ENCODE assay signal across 11 cellular contexts in the genomic region with DNA sequence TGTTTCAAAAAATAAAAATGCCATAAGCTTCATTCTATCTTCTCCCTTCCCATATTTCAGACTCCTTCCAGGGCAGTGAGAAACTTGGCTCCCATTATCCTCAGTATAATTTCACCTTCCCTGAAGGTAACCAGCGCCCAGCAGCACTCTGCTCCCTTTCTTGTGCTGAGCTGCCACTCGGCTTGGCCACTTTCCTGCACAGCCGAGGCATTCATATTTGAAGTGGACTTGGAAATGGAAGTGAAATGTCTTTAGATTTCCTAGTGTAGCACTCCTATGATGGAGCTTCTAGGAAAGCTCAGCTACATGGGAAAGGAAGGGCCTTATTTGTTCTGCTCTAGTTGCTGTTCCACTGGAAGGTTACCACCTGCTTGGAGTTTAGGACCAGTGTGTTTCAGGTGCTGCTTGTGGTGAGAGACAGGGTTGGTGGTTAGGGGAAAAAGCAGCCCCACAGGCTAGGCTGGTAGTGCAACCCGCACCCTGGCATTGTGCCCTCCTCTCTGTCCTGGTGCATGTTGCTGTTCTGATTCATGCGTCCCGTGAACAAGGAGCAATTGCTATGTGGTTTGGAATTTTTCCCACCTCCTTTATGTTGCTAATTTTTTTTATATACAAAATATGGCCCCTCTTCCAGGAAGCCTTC. TPM values are rescaled to one million over a fixed set of nuclear protein-coding genes. Genes with fewer than 3 reads are reported as not detected.
DNase-seq lines count a peak whose midpoint lies in the region; ATAC-seq and TF ChIP-seq lines count a peak whose summit lies in the region.
"Had no signal": no experiment of that assay in that cellular context is flagged by ENCODE, and none has a peak within 500 bp of the region (broad histone marks: within the 10 kb centered on the region; RNA-seq: fewer than 3 reads in every experiment).

No MANE protein-coding gene starts in this region.

- no peak overlapping the region for H3K9ac ChIP-seq in fibroblast of lung (ENCODE audit: insufficient read depth, low read length)

- peaks cover 20% of the 10 kb centered on the region for H3K4me1 ChIP-seq in fibroblast of lung (ENCODE audit: control insufficient read depth, extremely low read depth, insufficient read depth, low read length)

- no peak overlapping the region for H3K27ac ChIP-seq in fibroblast of lung (ENCODE audit: insufficient read depth, low read length)
- H3K27ac ChIP-seq in skin epidermis, result peak overlapping the region in 12 of 21 experiments; percentile 2 to 62 (median 31)
- H3K27ac ChIP-seq: heart right ventricle, ovary had no signal

- peaks cover 27% of the 10 kb centered on the region for H3K36me3 ChIP-seq in fibroblast of lung (ENCODE audit: control insufficient read depth, insufficient read depth, low read length)
- H3K36me3 ChIP-seq: ovary had no signal

- no peaks in the 10 kb centered on the region for H3K27me3 ChIP-seq in fibroblast of lung (ENCODE audit: control insufficient read depth, insufficient read depth, low read length)
- H3K27me3 ChIP-seq: heart right ventricle, ovary had no signal

- H3K4me2 ChIP-seq in fibroblast of lung (ENCODE audit: extremely low read depth, insufficient read depth, low read length), result no peak overlapping the region

- TF ChIP-seq CTCF in fibroblast of lung (conservative IDR thresholded peaks at IDR 0.05 in 1 of 2, IDR thresholded peaks at IDR 0.05 in 1 of 2; ENCODE audit: low read depth in 1 of 2, low read length in 2 of 2), result no peak

- H2AFZ ChIP-seq in fibroblast of lung (ENCODE audit: low read length), result no peak overlapping the region

- peak; percentile 31; the same call in 2 of the 3 replicates for ATAC-seq in SK-N-SH treated with all-trans-retinoic acid at 6 μM for 48 hours
- no peak for ATAC-seq in HG03342 (IDR thresholded peaks at IDR 0.05; ENCODE audit: unreplicated experiment)
- ATAC-seq in HG02973 (IDR thresholded peaks at IDR 0.05; ENCODE audit: unreplicated experiment), result no peak

- DNase-seq in SIG-M5 treated with dmso at 0.1 percent for 504 hours (lab: John Stamatoyannopoulos, UW; ENCODE audit: unreplicated experiment) (peak; percentile 17), SIG-M5 (lab: John Stamatoyannopoulos, UW) (no peak), fibroblast of lung (ENCODE audit: low read depth in 2 of 2) (peak; percentile 76 to 82), HuH-7.5 (ENCODE audit: low spot score) (no peak)
- DNase-seq: heart right ventricle, KG1, ovary had no signal

- peaks cover 5% of the 10 kb centered on the region for H3K79me2 ChIP-seq in fibroblast of lung (ENCODE audit: control insufficient read depth, insufficient read depth, low read length)

- H3K4me3 ChIP-seq in fibroblast of lung (replicated peaks in 1 of 4; ENCODE audit: control extremely low read depth in 1 of 4, insufficient read depth in 1 of 4, low read depth in 3 of 4, low read length in 4 of 4), result no peak overlapping the region
- no peak overlapping the region for H3K4me3 ChIP-seq in skin epidermis
- H3K4me3 ChIP-seq: heart right ventricle, ovary had no signal

- H3K9me3 ChIP-seq in fibroblast of lung (ENCODE audit: control insufficient read depth, insufficient read depth, low read depth, low read length), result no peaks in the 10 kb centered on the region
- H3K9me3 ChIP-seq: heart right ventricle, ovary had no signal

- H4K20me1 ChIP-seq in fibroblast of lung (ENCODE audit: control insufficient read depth, extremely low read depth, insufficient read depth, low read length), result no peaks in the 10 kb centered on the region

TF ChIP-seq in SK-N-SH treated with all-trans-retinoic acid at 6 μM for 48 hours, 23 proteins besides CTCF, POLR2A, EP300 and RAD21:
- TF ChIP-seq ESRRG (CRISPR knock-in tag; IDR thresholded peaks at IDR 0.05) (no peak), OSR1 (CRISPR knock-in tag; IDR thresholded peaks at IDR 0.05) (no peak), ZNF8 (CRISPR knock-in tag; IDR thresholded peaks at IDR 0.05) (no peak), SNAI2 (CRISPR knock-in tag; IDR thresholded peaks at IDR 0.05) (no peak), ZFP3 (CRISPR knock-in tag; IDR thresholded peaks at IDR 0.05) (no peak), ZFP30 (CRISPR knock-in tag; IDR thresholded peaks at IDR 0.05) (no peak), ISL1 (CRISPR knock-in tag; IDR thresholded peaks at IDR 0.05) (no peak), ZC3H10 (CRISPR knock-in tag; IDR thresholded peaks at IDR 0.05) (no peak), ZNF70 (CRISPR knock-in tag; IDR thresholded peaks at IDR 0.05) (no peak), PATZ1 (CRISPR knock-in tag; IDR thresholded peaks at IDR 0.05; ENCODE audit: borderline replicate concordance) (no peak), TOX (CRISPR knock-in tag; IDR thresholded peaks at IDR 0.05; ENCODE audit: borderline replicate concordance) (no peak)
- TF ChIP-seq, protein P1, sequence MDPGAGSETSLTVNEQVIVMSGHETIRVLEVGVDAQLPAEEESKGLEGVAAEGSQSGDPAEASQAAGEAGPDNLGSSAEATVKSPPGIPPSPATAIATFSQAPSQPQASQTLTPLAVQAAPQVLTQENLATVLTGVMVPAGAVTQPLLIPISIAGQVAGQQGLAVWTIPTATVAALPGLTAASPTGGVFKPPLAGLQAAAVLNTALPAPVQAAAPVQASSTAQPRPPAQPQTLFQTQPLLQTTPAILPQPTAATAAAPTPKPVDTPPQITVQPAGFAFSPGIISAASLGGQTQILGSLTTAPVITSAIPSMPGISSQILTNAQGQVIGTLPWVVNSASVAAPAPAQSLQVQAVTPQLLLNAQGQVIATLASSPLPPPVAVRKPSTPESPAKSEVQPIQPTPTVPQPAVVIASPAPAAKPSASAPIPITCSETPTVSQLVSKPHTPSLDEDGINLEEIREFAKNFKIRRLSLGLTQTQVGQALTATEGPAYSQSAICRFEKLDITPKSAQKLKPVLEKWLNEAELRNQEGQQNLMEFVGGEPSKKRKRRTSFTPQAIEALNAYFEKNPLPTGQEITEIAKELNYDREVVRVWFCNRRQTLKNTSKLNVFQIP (CRISPR knock-in tag; IDR thresholded peaks at IDR 0.05; ENCODE audit: borderline replicate concordance, low read depth), result no peak

RNA-seq across cellular contexts. Expression of gene RAD23B, which starts 53.8 kb away (rescaled TPM):
- total RNA-seq in fibroblast of lung, result 101 and 156 TPM in 2 replicates
- 356 and 607 TPM in 2 replicates for polyA plus RNA-seq in fibroblast of lung
- polyA plus RNA-seq in fibroblast of lung (2012), result 168 and 353 TPM in 2 replicates
- 115 and 121 TPM in 2 replicates for polyA minus RNA-seq in fibroblast of lung (ENCODE audit: low replicate concordance)

Comparison
In these comparisons a context has a peak if more than half of its experiments do, and no peak if none do; other contexts are left out.
1. DNase-seq: peak in SIG-M5 treated with dmso at 0.1 percent for 504 hours (single experiment) and fibroblast of lung (2 of 2); none in SIG-M5 (single experiment) and HuH-7.5 (single experiment).